ENCODE assay signal across 2 cellular contexts in genomic region chr3:115072265-115073008, GRCh38.
TF ChIP-seq lines count a peak whose summit lies in the region.

No MANE protein-coding gene starts in this region.

TF ChIP-seq in HCT116, 20 proteins besides CTCF, POLR2A, EP300 and RAD21 (continued from another document):
- no peak for TF ChIP-seq MAX (IDR thresholded peaks at IDR 0.05)
- TF ChIP-seq ELF1 (IDR thresholded peaks at IDR 0.05; ENCODE audit: borderline replicate concordance, low read depth), result no peak
- TF ChIP-seq EZH2phosphoT487 (IDR thresholded peaks at IDR 0.05; ENCODE audit: borderline replicate concordance), result no peak
- peak; percentile 39; the same call in 1 of the 2 replicates for TF ChIP-seq CEBPB (IDR thresholded peaks at IDR 0.05; ENCODE audit: low read depth)
- TF ChIP-seq EZH2 (IDR thresholded peaks at IDR 0.05), result no peak
- TF ChIP-seq ZNF274 (IDR thresholded peaks at IDR 0.05; ENCODE audit: low read depth, low read length), result no peak
- TF ChIP-seq POLR2AphosphoS5 (IDR thresholded peaks at IDR 0.05; ENCODE audit: low read depth, low read length), result no peak
- peak; percentile 57 for TF ChIP-seq SP1 (IDR thresholded peaks at IDR 0.05; ENCODE audit: low read depth)
- TF ChIP-seq, protein P1, sequence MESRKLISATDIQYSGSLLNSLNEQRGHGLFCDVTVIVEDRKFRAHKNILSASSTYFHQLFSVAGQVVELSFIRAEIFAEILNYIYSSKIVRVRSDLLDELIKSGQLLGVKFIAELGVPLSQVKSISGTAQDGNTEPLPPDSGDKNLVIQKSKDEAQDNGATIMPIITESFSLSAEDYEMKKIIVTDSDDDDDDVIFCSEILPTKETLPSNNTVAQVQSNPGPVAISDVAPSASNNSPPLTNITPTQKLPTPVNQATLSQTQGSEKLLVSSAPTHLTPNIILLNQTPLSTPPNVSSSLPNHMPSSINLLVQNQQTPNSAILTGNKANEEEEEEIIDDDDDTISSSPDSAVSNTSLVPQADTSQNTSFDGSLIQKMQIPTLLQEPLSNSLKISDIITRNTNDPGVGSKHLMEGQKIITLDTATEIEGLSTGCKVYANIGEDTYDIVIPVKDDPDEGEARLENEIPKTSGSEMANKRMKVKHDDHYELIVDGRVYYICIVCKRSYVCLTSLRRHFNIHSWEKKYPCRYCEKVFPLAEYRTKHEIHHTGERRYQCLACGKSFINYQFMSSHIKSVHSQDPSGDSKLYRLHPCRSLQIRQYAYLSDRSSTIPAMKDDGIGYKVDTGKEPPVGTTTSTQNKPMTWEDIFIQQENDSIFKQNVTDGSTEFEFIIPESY (IDR thresholded peaks at IDR 0.05; ENCODE audit: extremely low read depth, insufficient replicate concordance, low read length), result no peak
- no peak for TF ChIP-seq SIN3A (IDR thresholded peaks at IDR 0.05; ENCODE audit: low read depth)
- peak; percentile 63 for TF ChIP-seq JUND (IDR thresholded peaks at IDR 0.05)

TF ChIP-seq in SK-N-SH, 30 proteins besides CTCF, POLR2A, EP300 and RAD21 (continued from another document):
- TF ChIP-seq MAX (IDR thresholded peaks at IDR 0.05; ENCODE audit: low read depth), result no peak
- no peak for TF ChIP-seq EZH2phosphoT487 (IDR thresholded peaks at IDR 0.05; ENCODE audit: borderline replicate concordance, low read depth)
- TF ChIP-seq GATA2 (CRISPR knock-in tag; IDR thresholded peaks at IDR 0.05), result no peak
- TF ChIP-seq FOXJ3 (CRISPR knock-in tag; IDR thresholded peaks at IDR 0.05), result no peak
- TF ChIP-seq FOSL2 (IDR thresholded peaks at IDR 0.05; ENCODE audit: borderline replicate concordance, low read depth), result peak; percentile 61; the same call in 1 of the 2 replicates
